Comparison of ENCODE assay signal across 10 cellular contexts in the genomic region with DNA sequence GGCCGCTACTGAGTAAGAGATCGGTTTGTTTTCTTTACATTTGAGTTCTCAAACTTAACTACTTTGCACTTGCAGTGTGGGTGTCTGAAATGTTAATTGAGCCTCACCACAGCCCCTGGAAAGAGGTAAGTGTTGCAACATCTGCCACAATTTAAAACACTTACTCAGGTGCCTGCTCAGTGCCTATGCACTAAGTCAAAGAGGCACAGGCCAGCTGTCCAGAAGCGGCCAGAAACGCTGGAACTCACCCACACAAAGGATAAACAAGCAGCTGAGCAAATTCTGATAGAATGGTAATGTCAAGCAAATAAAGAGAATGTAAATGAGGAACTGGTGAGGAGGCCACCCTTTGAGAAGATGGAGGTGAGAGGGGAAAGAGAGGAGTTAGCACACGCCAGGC.
DNase-seq lines count a peak whose midpoint lies in the region; ATAC-seq, FAIRE-seq and TF ChIP-seq lines count a peak whose summit lies in the region.
"Had no signal": no experiment of that assay in that cellular context is flagged by ENCODE, and none has a peak within 500 bp of the region (broad histone marks: within the 10 kb centered on the region; RNA-seq: fewer than 3 reads in every experiment).

No MANE protein-coding gene starts in this region.

- ATAC-seq in thoracic aorta (ENCODE audit: insufficient number of reproducible peaks, low FRiP score, low read depth) (no peak), GM18519 (IDR thresholded peaks at IDR 0.05; ENCODE audit: low FRiP score, unreplicated experiment) (no peak), GM18517 (IDR thresholded peaks at IDR 0.05; ENCODE audit: unreplicated experiment) (no peak)

- H3K4me3 ChIP-seq in keratinocyte (ENCODE audit: control insufficient read depth in 2 of 3, extremely low read depth in 1 of 3, insufficient read depth in 2 of 3, low read depth in 1 of 3, low read length in 3 of 3) (no peak overlapping the region), thoracic aorta (peak overlapping the region; percentile 30)

- H3K27ac ChIP-seq in VCaP = peak overlapping the region; percentile 77
- H3K27ac ChIP-seq in keratinocyte (ENCODE audit: control insufficient read depth, insufficient read depth, low read length) = peak overlapping the region; percentile 99
- peak overlapping the region; percentile 73 to 85 for H3K27ac ChIP-seq in thoracic aorta

- no peaks in the 10 kb centered on the region for H3K79me2 ChIP-seq in keratinocyte (ENCODE audit: control insufficient read depth, insufficient read depth, low read length)

- H3K4me1 ChIP-seq in keratinocyte (ENCODE audit: control insufficient read depth, extremely low read depth, insufficient read depth, low read length) = peaks cover 66% of the 10 kb centered on the region
- peaks cover 34 to 81% of the 10 kb centered on the region in 2 donors for H3K4me1 ChIP-seq in thoracic aorta (ENCODE audit: control insufficient read depth in 1 of 2, low read depth in 2 of 2)

- H3K27me3 ChIP-seq in keratinocyte (ENCODE audit: control insufficient read depth, extremely low read depth, insufficient read depth, low read length) (no peaks in the 10 kb centered on the region), thoracic aorta (replicated peaks; ENCODE audit: insufficient read depth) (no peaks in the 10 kb centered on the region)

- peak; percentile 10 for DNase-seq in NK-92 treated with Interleukin-12 subunit alpha and Interleukin-12 subunit beta, amount 100 ng/mL, for 24 hours (lab: John Stamatoyannopoulos, UW)
- DNase-seq in NK-92 (lab: John Stamatoyannopoulos, UW; ENCODE audit: unreplicated experiment) = no peak
- no peak for DNase-seq in keratinocyte (ENCODE audit: low read depth, low spot score)
- no peak for DNase-seq in thoracic aorta (ENCODE audit: low spot score)
- no peak for DNase-seq in activated effector memory CD4-positive, alpha-beta T cell treated with Interleukin-2 at 50 U/mL for 16 hours
- DNase-seq: activated CD8-positive, alpha-beta memory T cell treated with anti-CD3 and anti-CD28 coated beads, Interleukin-2, amount 50 U/mL, for 48 hours; NCI-H1694 treated with DMSO at 0.1 percent for 48 hours had no signal

- dilution Hi-C loops in keratinocyte (cut with MboI; ENCODE audit: extremely low pct_ligation_motif_present, low sequenced_read_pairs) = no loop called here

- peak overlapping the region; percentile 93 for H3K9ac ChIP-seq in keratinocyte (ENCODE audit: control insufficient read depth, extremely low read depth, insufficient read depth, low read length)

- H3K36me3 ChIP-seq in keratinocyte (ENCODE audit: control insufficient read depth in 2 of 2, extremely low read depth in 1 of 2, insufficient read depth in 2 of 2, low read length in 2 of 2) = no peaks in the 10 kb centered on the region
- H3K36me3 ChIP-seq in thoracic aorta = no peaks in the 10 kb centered on the region

- H4K20me1 ChIP-seq in keratinocyte (ENCODE audit: control insufficient read depth, extremely low read depth, insufficient read depth, low read length) = no peaks in the 10 kb centered on the region

- no peaks in the 10 kb centered on the region for H3K9me1 ChIP-seq in keratinocyte (ENCODE audit: control insufficient read depth, extremely low read depth, insufficient read depth, low read length)

- peak overlapping the region; percentile 91 for H3K4me2 ChIP-seq in keratinocyte (ENCODE audit: control insufficient read depth, extremely low read depth, insufficient read depth, low read depth, low read length)

- FAIRE-seq in keratinocyte (lab: Jason Lieb, UNC) = no peak

- H3K9me3 ChIP-seq in keratinocyte (ENCODE audit: control insufficient read depth, low read depth, low read length) (no peaks in the 10 kb centered on the region), thoracic aorta (no peaks in the 10 kb centered on the region)

- TF ChIP-seq CTCF in VCaP (conservative IDR thresholded peaks at IDR 0.05) (no peak), keratinocyte (optimal IDR thresholded peaks at IDR 0.05 in 1 of 3, IDR thresholded peaks at IDR 0.05 in 1 of 3, conservative IDR thresholded peaks at IDR 0.05 in 1 of 3; ENCODE audit: extremely low read depth in 1 of 3, insufficient read depth in 2 of 3, low read length in 3 of 3) (no peak), thoracic aorta (IDR thresholded peaks at IDR 0.05) (no peak)

- H2AFZ ChIP-seq in keratinocyte (ENCODE audit: control insufficient read depth, low read length) = no peak overlapping the region
